In genomic region chr5:96425436-96425835, GRCh38 we compare ENCODE assay signal across 2 cellular contexts.
A peak's percentile ranks its signal among the peaks of the same experiment; 100 is the strongest.
TF ChIP-seq lines count a peak whose summit lies in the region.

No MANE protein-coding gene starts in this region.

TF ChIP-seq in A549, 52 proteins besides CTCF, POLR2A, EP300 and RAD21 (continued from another document):
- TF ChIP-seq ZNF302 (CRISPR knock-in tag; IDR thresholded peaks at IDR 0.05), result no peak
- TF ChIP-seq KDM1A (IDR thresholded peaks at IDR 0.05; ENCODE audit: low read depth), result no peak

TF ChIP-seq in K562, 482 proteins besides CTCF, POLR2A, EP300 and RAD21 (continued from another document):
- TF ChIP-seq, protein P1, sequence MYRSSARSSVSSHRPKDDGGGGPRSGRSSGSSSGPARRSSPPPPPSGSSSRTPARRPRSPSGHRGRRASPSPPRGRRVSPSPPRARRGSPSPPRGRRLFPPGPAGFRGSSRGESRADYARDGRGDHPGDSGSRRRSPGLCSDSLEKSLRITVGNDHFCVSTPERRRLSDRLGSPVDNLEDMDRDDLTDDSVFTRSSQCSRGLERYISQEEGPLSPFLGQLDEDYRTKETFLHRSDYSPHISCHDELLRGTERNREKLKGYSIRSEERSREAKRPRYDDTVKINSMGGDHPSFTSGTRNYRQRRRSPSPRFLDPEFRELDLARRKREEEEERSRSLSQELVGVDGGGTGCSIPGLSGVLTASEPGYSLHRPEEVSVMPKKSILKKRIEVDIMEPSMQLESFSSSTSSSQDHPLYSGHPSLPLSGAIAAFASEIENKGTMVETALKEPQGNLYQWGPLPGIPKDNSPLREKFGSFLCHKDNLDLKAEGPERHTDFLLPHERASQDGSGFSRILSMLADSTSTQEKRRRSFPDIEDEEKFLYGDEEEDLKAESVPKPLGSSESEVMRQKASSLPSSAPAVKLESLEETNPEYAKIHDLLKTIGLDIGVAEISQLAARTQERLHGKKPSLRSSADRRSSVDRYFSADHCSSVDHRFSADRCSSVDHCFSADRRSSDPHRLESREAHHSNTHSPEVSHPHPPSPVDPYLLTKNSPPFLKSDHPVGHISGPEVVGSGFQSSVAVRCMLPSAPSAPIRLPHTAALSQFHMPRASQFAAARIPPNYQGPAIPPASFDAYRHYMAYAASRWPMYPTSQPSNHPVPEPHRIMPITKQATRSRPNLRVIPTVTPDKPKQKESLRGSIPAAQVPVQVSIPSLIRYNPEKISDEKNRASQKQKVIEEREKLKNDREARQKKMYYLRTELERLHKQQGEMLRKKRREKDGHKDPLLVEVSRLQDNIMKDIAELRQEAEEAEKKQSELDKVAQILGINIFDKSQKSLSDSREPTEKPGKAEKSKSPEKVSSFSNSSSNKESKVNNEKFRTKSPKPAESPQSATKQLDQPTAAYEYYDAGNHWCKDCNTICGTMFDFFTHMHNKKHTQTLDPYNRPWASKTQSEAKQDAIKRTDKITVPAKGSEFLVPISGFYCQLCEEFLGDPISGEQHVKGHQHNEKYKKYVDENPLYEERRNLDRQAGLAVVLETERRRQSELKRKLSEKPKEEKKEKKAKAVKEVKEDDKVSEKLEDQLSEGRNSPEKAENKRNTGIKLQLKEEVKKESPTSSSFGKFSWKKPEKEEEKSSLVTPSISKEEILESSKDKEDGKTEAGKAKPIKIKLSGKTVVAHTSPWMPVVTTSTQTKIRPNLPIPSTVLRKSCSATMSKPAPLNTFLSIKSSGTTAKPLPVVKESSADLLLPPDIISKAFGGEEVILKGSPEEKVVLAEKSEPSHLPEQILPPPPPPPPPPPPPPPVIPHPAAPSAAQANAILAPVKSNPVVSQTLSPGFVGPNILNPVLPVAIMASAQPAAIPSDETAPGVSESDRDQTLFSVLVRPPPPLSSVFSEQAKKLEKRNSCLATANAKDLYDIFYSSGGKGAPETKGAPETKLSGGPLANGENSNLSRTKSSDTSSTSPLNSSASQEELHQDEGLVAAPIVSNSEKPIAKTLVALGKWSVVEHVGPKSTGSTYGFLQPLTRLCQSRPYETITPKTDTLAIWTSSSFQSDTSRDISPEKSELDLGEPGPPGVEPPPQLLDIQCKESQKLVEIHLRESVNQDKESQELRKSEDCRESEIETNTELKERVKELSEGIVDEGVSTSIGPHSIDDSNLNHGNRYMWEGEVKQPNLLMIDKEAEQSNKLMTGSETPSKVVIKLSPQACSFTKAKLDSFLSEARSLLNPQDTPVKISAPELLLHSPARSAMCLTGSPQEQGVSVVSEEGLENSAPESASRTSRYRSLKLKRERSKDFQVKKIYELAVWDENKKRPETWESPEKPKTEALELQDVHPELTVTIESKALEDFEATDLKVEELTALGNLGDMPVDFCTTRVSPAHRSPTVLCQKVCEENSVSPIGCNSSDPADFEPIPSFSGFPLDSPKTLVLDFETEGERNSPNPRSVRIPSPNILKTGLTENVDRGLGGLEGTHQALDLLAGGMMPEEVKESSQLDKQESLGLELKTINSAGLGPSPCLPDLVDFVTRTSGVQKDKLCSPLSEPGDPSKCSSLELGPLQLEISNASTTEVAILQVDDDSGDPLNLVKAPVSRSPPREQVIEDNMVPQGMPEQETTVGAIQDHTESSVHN (IDR thresholded peaks at IDR 0.05; ENCODE audit: borderline replicate concordance in 1 of 2, low read depth in 1 of 2), result no peak
- TF ChIP-seq C11orf30 (IDR thresholded peaks at IDR 0.05; ENCODE audit: low read depth) (peak; percentile 25; the same call in 1 of the 2 replicates), MAFG (tag; conservative IDR thresholded peaks at IDR 0.05) (0 out of 2 replicates have a peak, but pooled peaks have one; percentile 26), MEF2A (IDR thresholded peaks at IDR 0.05; ENCODE audit: control insufficient read depth, low read depth, low read length) (no peak), NCOA4 (IDR thresholded peaks at IDR 0.05; ENCODE audit: partially characterized antibody) (no peak)
